16 cellular contexts compared by ENCODE assay signal in the genomic region with DNA sequence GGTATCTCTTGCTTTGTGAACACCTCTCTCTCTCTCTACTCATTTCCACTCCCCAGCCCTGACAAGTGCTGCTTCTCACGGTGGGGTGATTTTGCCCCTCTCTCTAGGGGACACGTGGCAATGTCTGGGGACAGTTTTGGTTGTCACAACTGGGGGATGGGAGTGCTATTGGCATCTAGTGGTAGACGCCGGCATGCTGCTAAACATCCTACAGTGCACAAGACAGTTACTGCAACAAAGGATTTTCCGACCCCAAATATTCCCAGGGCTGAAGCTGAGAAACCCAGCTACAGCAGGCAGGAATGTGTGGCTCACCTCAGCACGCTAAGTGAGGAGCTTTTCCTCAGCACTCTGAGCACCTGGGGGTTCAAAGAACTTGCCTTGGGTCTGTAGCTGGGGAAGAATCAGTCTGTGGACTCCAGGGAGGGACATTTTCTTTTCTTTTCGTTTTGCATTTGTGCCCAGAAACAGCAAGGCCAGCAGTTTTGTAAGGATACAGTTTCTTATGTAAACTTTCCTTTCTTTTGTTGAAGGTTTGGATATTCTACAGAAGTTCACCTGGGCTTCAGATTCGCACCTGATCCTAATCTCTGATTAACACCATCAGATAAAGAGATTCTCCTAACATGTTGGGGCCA.
"Had no signal": no experiment of that assay in that cellular context is flagged by ENCODE, and none has a peak within 500 bp of the region (broad histone marks: within the 10 kb centered on the region; RNA-seq: fewer than 3 reads in every experiment).

No MANE protein-coding gene starts in this region.

- FAIRE-seq: frontal cortex had no signal

- H3K36me3 ChIP-seq: heart right ventricle, left ventricle myocardium inferior had no signal

- H3K9me3 ChIP-seq: heart right ventricle had no signal

- DNase-seq: activated CD4-positive, alpha-beta T cell treated with anti-CD3 and anti-CD28 coated beads, Interleukin-2, amount 50 U/mL, for 4 hours; activated CD4-positive, CD25-positive, alpha-beta regulatory T cell; activated naive CD4-positive, alpha-beta T cell; cortex of kidney; effector CD8-positive, alpha-beta T cell; heart right ventricle; islet precursor cell; left ventricle myocardium inferior; nephron progenitor cell; stimulated activated CD4-positive, alpha-beta T cell treated with anti-CD3 and anti-CD28 coated beads, Interleukin-12 subunit alpha, Interleukin-12 subunit beta, amount 100 ng/mL, for 4 hours; stimulated activated naive CD4-positive, alpha-beta T cell treated with Interleukin-2 at 50 U/mL for 16 hours; trophoblast cell had no signal

- H3K27ac ChIP-seq: heart right ventricle, left ventricle myocardium inferior had no signal

- ATAC-seq: heart right ventricle had no signal

- H3K4me3 Mint-ChIP-seq: activated T-helper 1 cell treated with anti-CD3 and anti-CD28 coated beads, Interleukin-12 subunit alpha, Interleukin-12 subunit beta, Interleukin-2, Interleukin-4 antibody, amounts not matched to agents 30 ng/mL and 10 ng/mL and 1 ng/mL, durations not matched to agents 14 hours and 24 hours and 36 hours; central memory CD8-positive, alpha-beta T cell; memory B cell; nephron progenitor cell had no signal

- H3K9me3 Mint-ChIP-seq: activated T-helper 1 cell treated with anti-CD3 and anti-CD28 coated beads, Interleukin-12 subunit alpha, Interleukin-12 subunit beta, Interleukin-2, Interleukin-4 antibody, amounts not matched to agents 30 ng/mL and 10 ng/mL and 1 ng/mL, durations not matched to agents 14 hours and 24 hours and 36 hours; central memory CD8-positive, alpha-beta T cell; memory B cell had no signal

- H3K27ac Mint-ChIP-seq: activated T-helper 1 cell treated with anti-CD3 and anti-CD28 coated beads, Interleukin-12 subunit alpha, Interleukin-12 subunit beta, Interleukin-2, Interleukin-4 antibody, amounts not matched to agents 30 ng/mL and 10 ng/mL and 1 ng/mL, durations not matched to agents 14 hours and 24 hours and 36 hours; memory B cell; nephron progenitor cell had no signal

- H3K4me3 ChIP-seq: heart right ventricle, left ventricle myocardium inferior had no signal

- H3K4me1 ChIP-seq: heart right ventricle, left ventricle myocardium inferior had no signal

- H3K4me1 Mint-ChIP-seq: central memory CD8-positive, alpha-beta T cell; memory B cell had no signal

- H3K36me3 Mint-ChIP-seq: memory B cell had no signal
